Comparison of ENCODE assay signal across 29 cellular contexts in the genomic region with DNA sequence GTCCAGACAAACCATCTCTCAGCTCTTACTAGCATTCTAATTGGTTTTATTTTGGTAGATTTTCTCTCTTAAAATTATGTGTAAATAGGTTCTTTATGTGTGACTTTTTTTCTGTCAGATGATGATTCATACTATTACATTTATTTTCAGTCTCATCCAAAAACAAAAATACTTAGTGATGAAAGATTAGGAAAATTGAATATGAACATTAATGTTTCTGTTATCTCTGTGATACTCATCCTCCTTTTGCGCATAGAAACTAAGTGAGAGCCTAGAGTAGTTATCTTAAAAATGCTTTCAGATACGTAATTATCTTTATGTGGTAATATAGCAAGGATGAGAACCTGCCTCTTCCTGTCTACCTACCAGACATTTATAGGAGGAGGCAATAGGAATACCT.
"Had no signal": no experiment of that assay in that cellular context is flagged by ENCODE, and none has a peak within 500 bp of the region (broad histone marks: within the 10 kb centered on the region; RNA-seq: fewer than 3 reads in every experiment).

No MANE protein-coding gene starts in this region.

- H3K9me3 ChIP-seq: adrenal gland, body of pancreas, esophagus muscularis mucosa, gastrocnemius medialis, heart left ventricle had no signal

- H3K27ac Mint-ChIP-seq: activated CD4-positive, alpha-beta memory T cell treated with anti-CD3 and anti-CD28 coated beads for 36 hours; activated CD4-positive, alpha-beta T cell treated with anti-CD3 and anti-CD28 coated beads for 36 hours; activated CD4-positive, alpha-beta T cell treated with anti-CD3 and anti-CD28 coated beads, Interleukin-2, amount 10 ng/mL, durations not matched to agents 24 days and 14 days; activated CD8-positive, alpha-beta memory T cell treated with anti-CD3 and anti-CD28 coated beads, Interleukin-2, amount 10 ng/mL, durations not matched to agents 7 days and 5 days; activated CD8-positive, alpha-beta T cell treated with anti-CD3 and anti-CD28 coated beads, Interleukin-2, amount 10 ng/mL, durations not matched to agents 7 days and 5 days had no signal

- DNase-seq: activated CD4-positive, alpha-beta memory T cell treated with anti-CD3 and anti-CD28 coated beads for 36 hours; activated CD4-positive, alpha-beta T cell treated with anti-CD3 and anti-CD28 coated beads for 36 hours; activated CD4-positive, alpha-beta T cell treated with anti-CD3 and anti-CD28 coated beads, Interleukin-2, amount 10 ng/mL, durations not matched to agents 24 days and 14 days; activated CD4-positive, CD25-positive, alpha-beta regulatory T cell; activated CD4-positive, CD25-positive, alpha-beta regulatory T cell treated with anti-CD3 and anti-CD28 coated beads, Interleukin-2, amount 50 U/mL, for 72 hours; activated CD8-positive, alpha-beta memory T cell treated with anti-CD3 and anti-CD28 coated beads, Interleukin-2, amount 10 ng/mL, durations not matched to agents 7 days and 5 days; activated CD8-positive, alpha-beta memory T cell treated with anti-CD3 and anti-CD28 coated beads, Interleukin-2, amount 50 U/mL, for 4 hours; activated CD8-positive, alpha-beta T cell treated with anti-CD3 and anti-CD28 coated beads, Interleukin-2, amount 10 ng/mL, durations not matched to agents 7 days and 5 days; activated gamma-delta T cell; activated naive CD4-positive, alpha-beta T cell; activated naive CD4-positive, alpha-beta T cell treated with anti-CD3 and anti-CD28 coated beads, Interleukin-2, amount 10 ng/mL, durations not matched to agents 7 days and 5 days; activated T-cell treated with anti-CD3 and anti-CD28 coated beads, Interleukin-2, amount 50 U/mL, for 4 hours; adrenal gland; amygdala; aorta; body of pancreas; caudate nucleus; cortex of kidney; dermis blood vessel endothelial cell; effector CD4-positive, alpha-beta T cell; effector memory CD8-positive, alpha-beta T cell; erythroblast; foreskin keratinocyte; gastrocnemius medialis; glutamatergic neuron; heart left ventricle; SW 1271; T-helper 2 cell had no signal

- H3K9me3 Mint-ChIP-seq: activated CD4-positive, alpha-beta memory T cell treated with anti-CD3 and anti-CD28 coated beads for 36 hours; activated CD4-positive, alpha-beta T cell treated with anti-CD3 and anti-CD28 coated beads, Interleukin-2, amount 10 ng/mL, durations not matched to agents 24 days and 14 days; activated naive CD4-positive, alpha-beta T cell treated with anti-CD3 and anti-CD28 coated beads, Interleukin-2, amount 10 ng/mL, durations not matched to agents 7 days and 5 days; activated T-cell treated with anti-CD3 and anti-CD28 coated beads, Interleukin-2, amount 50 U/mL, for 4 hours; effector memory CD8-positive, alpha-beta T cell had no signal

- H3K4me3 Mint-ChIP-seq: activated CD4-positive, alpha-beta memory T cell treated with anti-CD3 and anti-CD28 coated beads for 36 hours; activated CD4-positive, alpha-beta T cell treated with anti-CD3 and anti-CD28 coated beads for 36 hours; activated CD4-positive, alpha-beta T cell treated with anti-CD3 and anti-CD28 coated beads, Interleukin-2, amount 10 ng/mL, durations not matched to agents 24 days and 14 days; activated CD8-positive, alpha-beta memory T cell treated with anti-CD3 and anti-CD28 coated beads, Interleukin-2, amount 10 ng/mL, durations not matched to agents 7 days and 5 days; activated CD8-positive, alpha-beta T cell treated with anti-CD3 and anti-CD28 coated beads, Interleukin-2, amount 10 ng/mL, durations not matched to agents 7 days and 5 days; activated naive CD4-positive, alpha-beta T cell treated with anti-CD3 and anti-CD28 coated beads, Interleukin-2, amount 10 ng/mL, durations not matched to agents 7 days and 5 days; activated T-cell treated with anti-CD3 and anti-CD28 coated beads, Interleukin-2, amount 50 U/mL, for 4 hours; effector memory CD8-positive, alpha-beta T cell had no signal

- H3K4me1 ChIP-seq: body of pancreas, esophagus muscularis mucosa, foreskin keratinocyte, gastrocnemius medialis, heart left ventricle had no signal

- H3K4me3 ChIP-seq: adrenal gland, body of pancreas, esophagus muscularis mucosa, gastrocnemius medialis, heart left ventricle had no signal

- H3K27me3 Mint-ChIP-seq: activated CD4-positive, alpha-beta memory T cell treated with anti-CD3 and anti-CD28 coated beads for 36 hours; activated CD4-positive, alpha-beta T cell treated with anti-CD3 and anti-CD28 coated beads for 36 hours; activated CD4-positive, alpha-beta T cell treated with anti-CD3 and anti-CD28 coated beads, Interleukin-2, amount 10 ng/mL, durations not matched to agents 24 days and 14 days; activated CD8-positive, alpha-beta memory T cell treated with anti-CD3 and anti-CD28 coated beads, Interleukin-2, amount 10 ng/mL, durations not matched to agents 7 days and 5 days; activated naive CD4-positive, alpha-beta T cell treated with anti-CD3 and anti-CD28 coated beads, Interleukin-2, amount 10 ng/mL, durations not matched to agents 7 days and 5 days; effector memory CD8-positive, alpha-beta T cell had no signal

- H3K27ac ChIP-seq: adrenal gland, body of pancreas, esophagus muscularis mucosa, foreskin keratinocyte, gastrocnemius medialis, heart left ventricle had no signal

- ATAC-seq: activated CD4-positive, alpha-beta T cell treated with anti-CD3 and anti-CD28 coated beads for 36 hours; activated CD8-positive, alpha-beta memory T cell treated with anti-CD3 and anti-CD28 coated beads, Interleukin-2, amount 10 ng/mL, durations not matched to agents 7 days and 5 days; activated CD8-positive, alpha-beta T cell treated with anti-CD3 and anti-CD28 coated beads, Interleukin-2, amount 10 ng/mL, durations not matched to agents 7 days and 5 days; activated T-cell treated with anti-CD3 and anti-CD28 coated beads, Interleukin-2, amount 50 U/mL, for 4 hours; body of pancreas; effector memory CD8-positive, alpha-beta T cell; foreskin keratinocyte; gastrocnemius medialis; heart left ventricle had no signal

- H3K27me3 ChIP-seq: adrenal gland, body of pancreas, esophagus muscularis mucosa, foreskin keratinocyte, gastrocnemius medialis, heart left ventricle had no signal

- H3K36me3 ChIP-seq: adrenal gland had no signal
